In genomic region chr14:56686416-56686815, GRCh38 we compare ENCODE assay signal across 11 cellular contexts.
DNase-seq lines count a peak whose midpoint lies in the region; ATAC-seq and FAIRE-seq lines count a peak whose summit lies in the region.
"Had no signal": no experiment of that assay in that cellular context is flagged by ENCODE, and none has a peak within 500 bp of the region (broad histone marks: within the 10 kb centered on the region; RNA-seq: fewer than 3 reads in every experiment).

No MANE protein-coding gene starts in this region.

- H3K36me3 ChIP-seq in SK-N-MC (ENCODE audit: insufficient read depth, low read length), result no peaks in the 10 kb centered on the region
- H3K36me3 ChIP-seq: esophagus squamous epithelium had no signal

- H3K4me3 ChIP-seq in SK-N-MC, result no peak overlapping the region
- H3K4me3 ChIP-seq: esophagus squamous epithelium had no signal

- peak; percentile 7 for DNase-seq in Caki2 (ENCODE audit: low read depth)
- no peak for DNase-seq in HTR-8/SVneo (ENCODE audit: insufficient read length, low spot score)
- no peak for DNase-seq in SK-N-MC (ENCODE audit: low read depth, low spot score)
- DNase-seq in kidney tubule cell (ENCODE audit: low spot score), result peak; percentile 32
- DNase-seq in superior temporal gyrus (ENCODE audit: extremely low spot score), result no peak
- no peak for DNase-seq in activated naive CD4-positive, alpha-beta T cell treated with anti-CD3 and anti-CD28 coated beads, Interleukin-2, amount 50 U/mL, for 16 hours
- DNase-seq: CD4-positive, CD25-positive, alpha-beta regulatory T cell; esophagus squamous epithelium; MV-4-11 had no signal

- H3K9me3 ChIP-seq in SK-N-MC (ENCODE audit: low read depth, low read length), result no peaks in the 10 kb centered on the region
- H3K9me3 ChIP-seq: esophagus squamous epithelium had no signal

- peak; percentile 9 for FAIRE-seq in HTR-8/SVneo (lab: Jason Lieb, UNC)

- no peak for ATAC-seq in GM21515 (IDR thresholded peaks at IDR 0.05; ENCODE audit: unreplicated experiment)
- no peak for ATAC-seq in HG03159 (IDR thresholded peaks at IDR 0.05; ENCODE audit: unreplicated experiment)

- in situ Hi-C loops in Caki2 (cut with HindIII; ENCODE audit: low pct_unique_long_range_greater_than_20kb, low sequenced_read_pairs), result no loop called here

- peak overlapping the region; percentile 40 for H3K9ac ChIP-seq in SK-N-MC (ENCODE audit: insufficient read length)

- no peak overlapping the region for H3K27ac ChIP-seq in SK-N-MC
- H3K27ac ChIP-seq: esophagus squamous epithelium had no signal

Comparison
In these comparisons a context has a peak if more than half of its experiments do, and no peak if none do; other contexts are left out.
1. DNase-seq: peak in Caki2 (single experiment) and kidney tubule cell (single experiment); none in HTR-8/SVneo (single experiment), SK-N-MC (single experiment), superior temporal gyrus (single experiment) and activated naive CD4-positive, alpha-beta T cell treated with anti-CD3 and anti-CD28 coated beads, Interleukin-2, amount 50 U/mL, for 16 hours (single experiment).